Comparison of ENCODE assay signal across 22 cellular contexts in genomic region chr4:72186714-72187113, GRCh38.
DNase-seq lines count a peak whose midpoint lies in the region; ATAC-seq and TF ChIP-seq lines count a peak whose summit lies in the region.
"Had no signal": no experiment of that assay in that cellular context is flagged by ENCODE, and none has a peak within 500 bp of the region (broad histone marks: within the 10 kb centered on the region; RNA-seq: fewer than 3 reads in every experiment).

No MANE protein-coding gene starts in this region.

- ATAC-seq in GM18502 (IDR thresholded peaks at IDR 0.05; ENCODE audit: poor library complexity, unreplicated experiment) = peak; percentile 73
- ATAC-seq in GM19395 (IDR thresholded peaks at IDR 0.05; ENCODE audit: unreplicated experiment) = peak; percentile 88
- ATAC-seq in HG02763 (IDR thresholded peaks at IDR 0.05; ENCODE audit: unreplicated experiment) = peak; percentile 71
- ATAC-seq in HG03469 (IDR thresholded peaks at IDR 0.05; ENCODE audit: unreplicated experiment) = peak; percentile 86
- ATAC-seq in CD4-positive, alpha-beta T cell (ENCODE audit: poor library complexity) = no peak
- ATAC-seq: activated CD4-positive, CD25-positive, alpha-beta regulatory T cell treated with anti-CD3 and anti-CD28 coated beads, Interleukin-2, amount 50 U/mL, for 24 hours; heart left ventricle; T-helper 17 cell had no signal

- no peak overlapping the region for H3K27ac ChIP-seq in thyroid gland
- no peak overlapping the region for H3K27ac ChIP-seq in CD4-positive, alpha-beta T cell (ENCODE audit: low read depth, low read length)
- H3K27ac ChIP-seq: heart left ventricle, sigmoid colon, thoracic aorta had no signal

- no peak overlapping the region for H3K4me3 Mint-ChIP-seq in CD4-positive, alpha-beta T cell
- H3K4me3 Mint-ChIP-seq: activated naive CD4-positive, alpha-beta T cell treated with anti-CD3 and anti-CD28 coated beads, Interleukin-2, amount 10 ng/mL, durations not matched to agents 7 days and 5 days; T-helper 17 cell had no signal

- CTCF ChIA-PET in CD4-positive, alpha-beta T cell (lab: Charles Lee) = no interaction called here

- WGBS in thyroid gland, 2 donors = 94 to 96% methylated on average over 1 of the region's 1 CpG

- H3K4me1 Mint-ChIP-seq in CD4-positive, alpha-beta T cell (ENCODE audit: low read depth) = no peaks in the 10 kb centered on the region
- H3K4me1 Mint-ChIP-seq: activated naive CD4-positive, alpha-beta T cell treated with anti-CD3 and anti-CD28 coated beads, Interleukin-2, amount 10 ng/mL, durations not matched to agents 7 days and 5 days; T-helper 17 cell had no signal

- H3K9me3 ChIP-seq in thyroid gland = no peaks in the 10 kb centered on the region
- no peaks in the 10 kb centered on the region for H3K9me3 ChIP-seq in CD4-positive, alpha-beta T cell (ENCODE audit: control insufficient read depth, low read length)
- H3K9me3 ChIP-seq: heart left ventricle, sigmoid colon, thoracic aorta had no signal

- no peak for TF ChIP-seq CTCF in thyroid gland (IDR thresholded peaks at IDR 0.05)
- no peak for TF ChIP-seq CTCF in CD4-positive, alpha-beta T cell (IDR thresholded peaks at IDR 0.05)

- H3K27me3 Mint-ChIP-seq in CD4-positive, alpha-beta T cell = no peaks in the 10 kb centered on the region
- H3K27me3 Mint-ChIP-seq: activated naive CD4-positive, alpha-beta T cell treated with anti-CD3 and anti-CD28 coated beads, Interleukin-2, amount 10 ng/mL, durations not matched to agents 7 days and 5 days; T-helper 17 cell had no signal

- intact Hi-C loops in thyroid gland (cut with DNase I) = no loop called here
- intact Hi-C loops in CD4-positive, alpha-beta T cell (cut with DNase I, micrococcal nuclease) = no loop called here

- no peak for DNase-seq in stimulated activated CD4-positive, alpha-beta T cell treated with anti-CD3 and anti-CD28 coated beads, Interleukin-2, amount 100 ng/mL, for 24 hours
- DNase-seq in thyroid gland = no peak
- no peak for DNase-seq in activated T-cell treated with anti-CD3 and anti-CD28 coated beads, Interleukin-2, amount 50 U/mL, for 1 hour
- no peak for DNase-seq in CD4-positive, alpha-beta T cell
- DNase-seq: ACHN; activated CD8-positive, alpha-beta memory T cell treated with anti-CD3 and anti-CD28 coated beads, Interleukin-2, amount 50 U/mL, for 4 hours; activated naive CD4-positive, alpha-beta T cell treated with anti-CD3 and anti-CD28 coated beads, Interleukin-2, amount 10 ng/mL, durations not matched to agents 7 days and 5 days; heart left ventricle; islet precursor cell; mesenchymal stem cell; NCI-H1048; Right ventricle myocardium superior; sigmoid colon; stimulated activated CD4-positive, alpha-beta T cell treated with anti-CD3 and anti-CD28 coated beads, Interleukin-2, amount 100 ng/mL, for 48 hours; stimulated activated CD8-positive, alpha-beta memory T cell treated with anti-CD3 and anti-CD28 coated beads, Interleukin-4, amount 100 ng/mL, for 48 hours; T-helper 17 cell had no signal

- no peak overlapping the region for H3K27ac Mint-ChIP-seq in CD4-positive, alpha-beta T cell
- H3K27ac Mint-ChIP-seq: activated naive CD4-positive, alpha-beta T cell treated with anti-CD3 and anti-CD28 coated beads, Interleukin-2, amount 10 ng/mL, durations not matched to agents 7 days and 5 days; T-helper 17 cell had no signal

- H3K9me3 Mint-ChIP-seq in CD4-positive, alpha-beta T cell = no peaks in the 10 kb centered on the region
- H3K9me3 Mint-ChIP-seq: activated naive CD4-positive, alpha-beta T cell treated with anti-CD3 and anti-CD28 coated beads, Interleukin-2, amount 10 ng/mL, durations not matched to agents 7 days and 5 days had no signal

- H3K4me3 ChIP-seq in thyroid gland (replicated peaks in 1 of 3) = no peak overlapping the region
- H3K4me3 ChIP-seq: heart left ventricle, sigmoid colon, thoracic aorta had no signal

- POLR2A ChIA-PET in CD4-positive, alpha-beta T cell (lab: Charles Lee) = no interaction called here

- H3K36me3 ChIP-seq in thyroid gland = no peaks in the 10 kb centered on the region
- H3K36me3 ChIP-seq: heart left ventricle, sigmoid colon, thoracic aorta had no signal

- TF ChIP-seq POLR2A in thyroid gland (IDR thresholded peaks at IDR 0.05) = no peak

- H3K27me3 ChIP-seq in thyroid gland = no peaks in the 10 kb centered on the region
- H3K27me3 ChIP-seq in CD4-positive, alpha-beta T cell (ENCODE audit: control insufficient read depth, insufficient read depth, low read length) = no peaks in the 10 kb centered on the region
- H3K27me3 ChIP-seq: heart left ventricle, sigmoid colon had no signal

- no peaks in the 10 kb centered on the region for H3K36me3 Mint-ChIP-seq in CD4-positive, alpha-beta T cell (ENCODE audit: low read depth)
- H3K36me3 Mint-ChIP-seq: activated naive CD4-positive, alpha-beta T cell treated with anti-CD3 and anti-CD28 coated beads, Interleukin-2, amount 10 ng/mL, durations not matched to agents 7 days and 5 days had no signal

- no peaks in the 10 kb centered on the region for H3K4me1 ChIP-seq in thyroid gland
- H3K4me1 ChIP-seq: heart left ventricle, sigmoid colon had no signal
